In the genomic region with DNA sequence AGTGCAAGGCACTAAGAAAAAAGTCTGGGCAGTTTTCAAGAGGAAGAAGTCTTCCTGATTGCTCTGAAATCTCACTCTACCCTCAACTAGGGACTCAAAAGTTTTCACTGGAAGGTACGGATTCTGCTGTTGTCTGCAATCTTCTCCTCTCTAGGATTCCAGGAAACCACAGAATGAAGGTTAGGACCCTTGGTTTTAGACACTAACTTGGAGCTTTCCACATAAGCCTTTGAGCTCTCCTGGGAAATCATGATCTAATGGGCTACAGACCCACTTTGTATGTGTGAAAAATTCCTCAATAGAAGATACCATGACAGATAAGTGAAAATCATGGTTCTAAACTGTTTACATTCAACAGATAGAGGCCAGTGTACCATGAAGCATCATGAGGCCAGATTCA, we compare ENCODE assay signal across 25 cellular contexts.
DNase-seq lines count a peak whose midpoint lies in the region; ATAC-seq and TF ChIP-seq lines count a peak whose summit lies in the region.
"Had no signal": no experiment of that assay in that cellular context is flagged by ENCODE, and none has a peak within 500 bp of the region (broad histone marks: within the 10 kb centered on the region; RNA-seq: fewer than 3 reads in every experiment).

No MANE protein-coding gene starts in this region.

- no peak overlapping the region for H2BK15ac ChIP-seq in IMR-90 (ENCODE audit: low read depth, low read length)

- no peak for TF ChIP-seq CTCF in IMR-90 (conservative IDR thresholded peaks at IDR 0.05; ENCODE audit: low read depth, low read length)
- no peak for TF ChIP-seq CTCF in brain microvascular endothelial cell (IDR thresholded peaks at IDR 0.05; ENCODE audit: low read depth, low read length, missing control alignments)
- no peak for TF ChIP-seq CTCF in esophagus muscularis mucosa (IDR thresholded peaks at IDR 0.05)

- no peak overlapping the region for H4K91ac ChIP-seq in IMR-90 (ENCODE audit: insufficient read depth, low read depth, low read length)

- H2AFZ ChIP-seq in IMR-90 (replicated peaks; ENCODE audit: low read length, poor library complexity) = no peak overlapping the region
- H2AFZ ChIP-seq: GM23248 had no signal

- no peak overlapping the region for H3K4me3 ChIP-seq in IMR-90 (ENCODE audit: insufficient read depth, low read depth, low read length)
- no peak overlapping the region for H3K4me3 ChIP-seq in brain microvascular endothelial cell (ENCODE audit: low read depth, low read length)
- no peak overlapping the region for H3K4me3 ChIP-seq in esophagus muscularis mucosa
- H3K4me3 ChIP-seq in skeletal muscle cell (ENCODE audit: low read depth, low read length) = no peak overlapping the region
- H3K4me3 ChIP-seq: A549; BLaER1 treated with 17β-estradiol and CSF1 and Interleukin-3, amounts not matched to agents 10 nM and 100 nM; GM12878; GM23248 had no signal

- H3K4me1 ChIP-seq in IMR-90 (ENCODE audit: control insufficient read depth, insufficient read depth, low read length) = peaks cover 5% of the 10 kb centered on the region; the same call in 1 of the 2 replicates
- no peaks in the 10 kb centered on the region for H3K4me1 ChIP-seq in esophagus muscularis mucosa
- H3K4me1 ChIP-seq: BE2C; BLaER1 treated with 17β-estradiol and CSF1 and Interleukin-3, amounts not matched to agents 10 nM and 100 nM had no signal

- no peak overlapping the region for H3K4ac ChIP-seq in IMR-90 (ENCODE audit: low read depth, low read length)

- peaks cover 10% of the 10 kb centered on the region; the same call in 1 of the 2 replicates for H3K9me1 ChIP-seq in IMR-90 (ENCODE audit: insufficient read depth, low read length)

- H3K23ac ChIP-seq in IMR-90 (ENCODE audit: low read depth, low read length) = no peak overlapping the region

- dilution Hi-C loops in IMR-90 (cut with HindIII; ENCODE audit: low sequenced_read_pairs, unreplicated experiment) = no loop called here

- H3K27me3 ChIP-seq in IMR-90 (ENCODE audit: control insufficient read depth, insufficient read depth, low read length) (peaks cover 6% of the 10 kb centered on the region), brain microvascular endothelial cell (replicated peaks) (no peaks in the 10 kb centered on the region), esophagus muscularis mucosa (no peaks in the 10 kb centered on the region)
- H3K27me3 ChIP-seq: BE2C; BLaER1 treated with 17β-estradiol and CSF1 and Interleukin-3, amounts not matched to agents 10 nM and 100 nM had no signal

- no peak overlapping the region for H3K9ac ChIP-seq in IMR-90 (ENCODE audit: low read depth, low read length)
- H3K9ac ChIP-seq: BLaER1 treated with 17β-estradiol and CSF1 and Interleukin-3, amounts not matched to agents 10 nM and 100 nM; GM23248 had no signal

- no peaks in the 10 kb centered on the region for H3K79me1 ChIP-seq in IMR-90 (ENCODE audit: low read depth in 1 of 2, low read length in 2 of 2)

- POLR2A ChIA-PET in IMR-90 (lab: Charles Lee; ENCODE audit: unreplicated experiment) = no interaction called here

- no peaks in the 10 kb centered on the region for H3K36me3 ChIP-seq in IMR-90 (ENCODE audit: control insufficient read depth, insufficient read depth, low read length)
- H3K36me3 ChIP-seq in brain microvascular endothelial cell (replicated peaks) = no peaks in the 10 kb centered on the region
- H3K36me3 ChIP-seq in esophagus muscularis mucosa = no peaks in the 10 kb centered on the region
- H3K36me3 ChIP-seq: BE2C; BLaER1 treated with 17β-estradiol and CSF1 and Interleukin-3, amounts not matched to agents 10 nM and 100 nM had no signal

- ATAC-seq in IMR-90 (ENCODE audit: low read depth) = no peak
- no peak for ATAC-seq in HG03442 (IDR thresholded peaks at IDR 0.05; ENCODE audit: unreplicated experiment)
- ATAC-seq: A549, GM12878, HCT116 had no signal

- no peak for TF ChIP-seq EP300 in esophagus muscularis mucosa (IDR thresholded peaks at IDR 0.05)

- no peak overlapping the region for H3K4me2 ChIP-seq in IMR-90 (ENCODE audit: low read depth, low read length)
- H3K4me2 ChIP-seq: A549; BLaER1 treated with 17β-estradiol and CSF1 and Interleukin-3, amounts not matched to agents 10 nM and 100 nM had no signal

- peaks cover 2% of the 10 kb centered on the region; the same call in 1 of the 2 replicates for H4K20me1 ChIP-seq in IMR-90 (ENCODE audit: insufficient read depth, low read length)
- H4K20me1 ChIP-seq: BLaER1 treated with 17β-estradiol and CSF1 and Interleukin-3, amounts not matched to agents 10 nM and 100 nM had no signal

- intact Hi-C loops in IMR-90 (cut with micrococcal nuclease) = no loop called here
- intact Hi-C loops in esophagus muscularis mucosa (cut with DNase I) = no loop called here

- no peak overlapping the region for H4K8ac ChIP-seq in IMR-90 (ENCODE audit: low read depth in 2 of 2, low read length in 2 of 2)

- CTCF ChIA-PET in IMR-90 (lab: Yijun Ruan, JAX) = no interaction called here

- no peak overlapping the region for H2BK120ac ChIP-seq in IMR-90 (ENCODE audit: low read depth, low read length)

- H3K18ac ChIP-seq in IMR-90 (ENCODE audit: low read depth, low read length) = no peak overlapping the region

- H2AK9ac ChIP-seq in IMR-90 (replicated peaks; ENCODE audit: low read depth, low read length, poor library complexity) = no peak overlapping the region

- DNase-seq in IMR-90 = peak; percentile 33
- DNase-seq in brain microvascular endothelial cell = peak; percentile 32
- peak; percentile 26 for DNase-seq in esophagus muscularis mucosa (ENCODE audit: extremely low spot score)
- peak; percentile 50 for DNase-seq in skeletal muscle cell (ENCODE audit: low read depth)
- no peak for DNase-seq in central memory CD4-positive, alpha-beta T cell
- no peak for DNase-seq in stimulated activated CD4-positive, alpha-beta T cell treated with anti-CD3 and anti-CD28 coated beads, Interleukin-2, amount 100 ng/mL, for 24 hours
- DNase-seq: 8988T; ACHN; AML-193; BE2C; Calu3; CD4-positive, alpha-beta T cell; CD8-positive, alpha-beta memory T cell; COR-L47; DMS53; DND-41; EL; GDM1; GM23248; H9 had no signal

- H2BK20ac ChIP-seq in IMR-90 (ENCODE audit: low read depth, low read length) = no peak overlapping the region

- no peak for TF ChIP-seq RAD21 in IMR-90 (IDR thresholded peaks at IDR 0.05; ENCODE audit: low read length)

- TF ChIP-seq POLR2A in IMR-90 (IDR thresholded peaks at IDR 0.05; ENCODE audit: low read depth, low read length) (no peak), esophagus muscularis mucosa (IDR thresholded peaks at IDR 0.05; ENCODE audit: low read depth) (no peak)

- no peak overlapping the region for H3K56ac ChIP-seq in IMR-90 (ENCODE audit: extremely low read depth, insufficient read depth, low read length)

- no peak overlapping the region for H2BK5ac ChIP-seq in IMR-90 (ENCODE audit: low read depth, low read length, poor library complexity, severe bottlenecking)

- H3K27ac ChIP-seq in IMR-90 (ENCODE audit: insufficient read depth, low read length) (no peak overlapping the region), brain microvascular endothelial cell (no peak overlapping the region), esophagus muscularis mucosa (replicated peaks in 1 of 4) (no peak overlapping the region)
- H3K27ac ChIP-seq: A549; BLaER1 treated with 17β-estradiol and CSF1 and Interleukin-3, amounts not matched to agents 10 nM and 100 nM; GM23248 had no signal

- no peak overlapping the region for H2AK5ac ChIP-seq in IMR-90 (ENCODE audit: low read depth, low read length)

- no CpG with 5 or more reads among the region's 1 CpG for WGBS in IMR-90 (ENCODE audit: extremely low coverage in 2 of 2, insufficient read length in 1 of 2), 2 experiments
- WGBS in esophagus muscularis mucosa = 71% methylated on average over 1 of the region's 1 CpG

- BruUV-seq in IMR-90 (replicated peaks; lab: Mats Ljungman, UMichigan) = no TSS peak

- H3K9me3 ChIP-seq in IMR-90 (ENCODE audit: control insufficient read depth, insufficient read depth, low read length) (no peaks in the 10 kb centered on the region), esophagus muscularis mucosa (no peaks in the 10 kb centered on the region)
- H3K9me3 ChIP-seq: A549; BE2C; BLaER1 treated with 17β-estradiol and CSF1 and Interleukin-3, amounts not matched to agents 10 nM and 100 nM had no signal

- in situ Hi-C loops in IMR-90 (cut with MboI; ENCODE audit: low sequenced_read_pairs) (no loop called here), brain microvascular endothelial cell (cut with HindIII; ENCODE audit: low pct_ligation_motif_present, low sequenced_read_pairs) (no loop called here)

- H3K14ac ChIP-seq in IMR-90 (replicated peaks; ENCODE audit: low read depth, low read length) = no peak overlapping the region

- H4K5ac ChIP-seq in IMR-90 (ENCODE audit: low read depth, low read length) = no peak overlapping the region

TF ChIP-seq in IMR-90, 13 proteins besides CTCF, POLR2A, EP300 and RAD21:
- no peak for TF ChIP-seq CHD1 (IDR thresholded peaks at IDR 0.05; ENCODE audit: low read depth, low read length)
- no peak for TF ChIP-seq FOS (IDR thresholded peaks at IDR 0.05; ENCODE audit: low read depth, low read length)
- no peak for TF ChIP-seq BHLHE40 (IDR thresholded peaks at IDR 0.05; ENCODE audit: low read depth, low read length)
- no peak for TF ChIP-seq SMC3 (IDR thresholded peaks at IDR 0.05; ENCODE audit: low read depth, low read length)
- no peak for TF ChIP-seq RCOR1 (IDR thresholded peaks at IDR 0.05; ENCODE audit: insufficient replicate concordance, low read length)
- no peak for TF ChIP-seq MXI1 (IDR thresholded peaks at IDR 0.05; ENCODE audit: borderline replicate concordance, low read depth, low read length)
- no peak for TF ChIP-seq MAZ (IDR thresholded peaks at IDR 0.05; ENCODE audit: borderline replicate concordance, low read depth, low read length)
- TF ChIP-seq, protein P1, sequence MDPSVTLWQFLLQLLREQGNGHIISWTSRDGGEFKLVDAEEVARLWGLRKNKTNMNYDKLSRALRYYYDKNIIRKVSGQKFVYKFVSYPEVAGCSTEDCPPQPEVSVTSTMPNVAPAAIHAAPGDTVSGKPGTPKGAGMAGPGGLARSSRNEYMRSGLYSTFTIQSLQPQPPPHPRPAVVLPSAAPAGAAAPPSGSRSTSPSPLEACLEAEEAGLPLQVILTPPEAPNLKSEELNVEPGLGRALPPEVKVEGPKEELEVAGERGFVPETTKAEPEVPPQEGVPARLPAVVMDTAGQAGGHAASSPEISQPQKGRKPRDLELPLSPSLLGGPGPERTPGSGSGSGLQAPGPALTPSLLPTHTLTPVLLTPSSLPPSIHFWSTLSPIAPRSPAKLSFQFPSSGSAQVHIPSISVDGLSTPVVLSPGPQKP (IDR thresholded peaks at IDR 0.05; ENCODE audit: borderline replicate concordance, low read depth, low read length) = no peak

Comparison
In these comparisons a context has a peak if more than half of its experiments do, and no peak if none do; other contexts are left out.
1. DNase-seq: peak in IMR-90 (single experiment), brain microvascular endothelial cell (single experiment), esophagus muscularis mucosa (single experiment) and skeletal muscle cell (single experiment); none in central memory CD4-positive, alpha-beta T cell (single experiment) and stimulated activated CD4-positive, alpha-beta T cell treated with anti-CD3 and anti-CD28 coated beads, Interleukin-2, amount 100 ng/mL, for 24 hours (0 of 2).